27 cellular contexts compared by ENCODE assay signal in the genomic region with DNA sequence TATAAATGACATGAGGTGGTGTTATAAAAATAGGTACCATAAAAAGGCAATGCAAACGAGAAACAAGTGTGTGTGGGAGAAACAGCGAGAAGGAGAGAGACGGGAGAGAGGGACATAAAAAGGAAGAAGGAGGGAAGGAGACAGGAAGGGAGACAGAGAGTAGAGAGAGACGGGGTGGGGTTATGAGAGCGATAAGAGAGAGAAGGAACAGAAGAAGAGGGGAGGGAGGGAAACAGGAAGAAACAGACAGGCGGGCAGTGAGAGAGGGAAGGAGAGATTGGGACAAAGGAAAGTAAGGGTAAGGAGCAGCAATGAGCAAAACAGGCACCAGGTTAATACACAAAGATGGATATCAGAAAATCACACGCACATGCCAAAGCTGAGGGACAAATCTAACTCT.
"Had no signal": no experiment of that assay in that cellular context is flagged by ENCODE, and none has a peak within 500 bp of the region (broad histone marks: within the 10 kb centered on the region; RNA-seq: fewer than 3 reads in every experiment).

No MANE protein-coding gene starts in this region.

- H3K27ac Mint-ChIP-seq: activated CD8-positive, alpha-beta T cell treated with anti-CD3 and anti-CD28 coated beads for 36 hours; activated naive CD8-positive, alpha-beta T cell treated with anti-CD3 and anti-CD28 coated beads, Interleukin-2, amount 10 ng/mL, durations not matched to agents 7 days and 5 days; activated T-cell treated with anti-CD3 and anti-CD28 coated beads, Interleukin-2, amount 50 U/mL, for 72 hours; T-cell had no signal

- H3K27me3 Mint-ChIP-seq: activated CD8-positive, alpha-beta T cell treated with anti-CD3 and anti-CD28 coated beads for 36 hours; T-cell had no signal

- H3K4me3 Mint-ChIP-seq: activated CD8-positive, alpha-beta T cell treated with anti-CD3 and anti-CD28 coated beads for 36 hours; activated naive CD8-positive, alpha-beta T cell treated with anti-CD3 and anti-CD28 coated beads, Interleukin-2, amount 10 ng/mL, durations not matched to agents 7 days and 5 days; activated T-cell treated with anti-CD3 and anti-CD28 coated beads, Interleukin-2, amount 50 U/mL, for 72 hours; T-cell had no signal

- ATAC-seq: activated CD4-positive, CD25-positive, alpha-beta regulatory T cell treated with anti-CD3 and anti-CD28 coated beads, Interleukin-2, amount 50 U/mL, for 24 hours; activated CD8-positive, alpha-beta T cell treated with anti-CD3 and anti-CD28 coated beads for 36 hours; activated T-cell treated with anti-CD3 and anti-CD28 coated beads, Interleukin-2, amount 50 U/mL, for 72 hours; Panc1; Right ventricle myocardium inferior; T-cell had no signal

- H3K27me3 ChIP-seq: adrenal gland had no signal

- H3K9me3 Mint-ChIP-seq: activated CD8-positive, alpha-beta T cell treated with anti-CD3 and anti-CD28 coated beads for 36 hours; activated naive CD8-positive, alpha-beta T cell treated with anti-CD3 and anti-CD28 coated beads, Interleukin-2, amount 10 ng/mL, durations not matched to agents 7 days and 5 days; activated T-cell treated with anti-CD3 and anti-CD28 coated beads, Interleukin-2, amount 50 U/mL, for 72 hours; T-cell had no signal

- H3K4me1 ChIP-seq: adrenal gland had no signal

- H3K36me3 ChIP-seq: adrenal gland had no signal

- H3K27ac ChIP-seq: adrenal gland, SK-N-MC had no signal

- DNase-seq: activated CD4-positive, alpha-beta T cell treated with anti-CD3 and anti-CD28 coated beads for 4 hours; activated CD8-positive, alpha-beta memory T cell treated with anti-CD3 and anti-CD28 coated beads, Interleukin-2, amount 50 U/mL, for 4 hours; activated CD8-positive, alpha-beta T cell treated with anti-CD3 and anti-CD28 coated beads for 36 hours; activated naive CD4-positive, alpha-beta T cell treated with anti-CD3 and anti-CD28 coated beads, Interleukin-2, amount 50 U/mL, for 16 hours; activated naive CD8-positive, alpha-beta T cell treated with anti-CD3 and anti-CD28 coated beads, Interleukin-2, amount 10 ng/mL, durations not matched to agents 7 days and 5 days; activated T-cell treated with anti-CD3 and anti-CD28 coated beads, Interleukin-2, amount 50 U/mL, for 72 hours; adrenal gland; anterior cingulate cortex; Kasumi-1; KBM-7; NCI-H1092 treated with DMSO at 0.1 percent for 48 hours; NCI-H1417 treated with DMSO at 0.1 percent for 48 hours; NCI-H1694; NCI-H2029; NCI-H2107; NCI-H2171 treated with DMSO at 0.1 percent for 48 hours; NCI-H226; NCI-H510A; NCI-H526 treated with DMSO at 0.1 percent for 48 hours; NK-92 treated with Interleukin-12 subunit alpha and Interleukin-12 subunit beta, amount 100 ng/mL, for 24 hours; OCI-M1; RPMI8226; T-cell had no signal

- H3K9me3 ChIP-seq: adrenal gland had no signal

- H3K4me3 ChIP-seq: adrenal gland, SK-N-MC had no signal
